ENCODE assay signal across 12 cellular contexts in the genomic region with DNA sequence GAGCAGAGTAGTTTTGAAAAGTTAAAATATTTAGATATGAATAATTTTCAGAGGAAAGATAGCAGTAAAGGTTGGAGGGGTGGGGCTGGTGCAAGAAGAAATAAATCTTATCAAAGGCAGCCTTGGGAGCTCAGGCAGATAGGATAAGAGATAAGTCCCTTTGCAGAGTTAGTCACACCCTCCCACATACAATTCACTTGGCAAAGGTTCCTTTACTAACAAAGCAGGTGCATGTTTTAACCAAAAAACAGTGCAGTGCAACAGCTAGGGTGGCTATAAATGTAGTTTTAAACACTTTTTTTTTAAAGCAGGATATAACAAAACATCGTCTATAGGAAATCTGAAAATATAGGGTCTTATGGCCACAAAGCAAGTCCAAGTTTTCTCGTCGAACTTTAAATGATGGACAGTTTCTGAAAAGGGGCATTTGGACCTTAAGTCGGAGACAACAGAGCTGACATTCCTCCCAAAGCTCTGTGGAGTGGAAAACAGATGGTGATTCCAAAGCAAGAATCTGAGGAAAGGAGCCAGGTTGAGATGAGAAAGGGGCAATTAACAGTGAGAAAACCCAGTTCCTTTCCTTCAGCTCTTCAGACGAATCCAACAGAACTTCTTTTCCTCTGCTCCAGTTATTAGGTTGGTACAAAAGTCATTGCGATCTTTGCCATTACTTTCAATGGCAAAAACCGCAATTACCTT. TPM values are rescaled to one million over a fixed set of nuclear protein-coding genes. Genes with fewer than 3 reads are reported as not detected.
A peak's percentile ranks its signal among the peaks of the same experiment; 100 is the strongest.
DNase-seq lines count a peak whose midpoint lies in the region; ATAC-seq and TF ChIP-seq lines count a peak whose summit lies in the region.
"Had no signal": no experiment of that assay in that cellular context is flagged by ENCODE, and none has a peak within 500 bp of the region (broad histone marks: within the 10 kb centered on the region; RNA-seq: fewer than 3 reads in every experiment).

No MANE protein-coding gene starts in this region.

- no peak overlapping the region for H3K27ac Mint-ChIP-seq in activated T-helper 17 cell treated with anti-CD3 and anti-CD28 coated beads, Interleukin-2, amount 50 U/mL, for 72 hours
- H3K27ac Mint-ChIP-seq in chondrocyte (ENCODE audit: unreplicated experiment): no peak overlapping the region

- peaks cover 21% of the 10 kb centered on the region for H3K4me1 Mint-ChIP-seq in activated T-helper 17 cell treated with anti-CD3 and anti-CD28 coated beads, Interleukin-2, amount 50 U/mL, for 72 hours
- H3K4me1 Mint-ChIP-seq in chondrocyte (ENCODE audit: low read depth): peaks cover 3% of the 10 kb centered on the region

- no peak overlapping the region for H2AK5ac ChIP-seq in mesenchymal stem cell (ENCODE audit: low read length, severe bottlenecking)

- H3K27me3 ChIP-seq in heart left ventricle (no peaks in the 10 kb centered on the region), right atrium auricular region (no peaks in the 10 kb centered on the region), left lung (no peaks in the 10 kb centered on the region), uterus (no peaks in the 10 kb centered on the region), mesenchymal stem cell (ENCODE audit: control insufficient read depth in 1 of 2, insufficient read depth in 1 of 2, low read length in 2 of 2) (no peaks in the 10 kb centered on the region)
- H3K27me3 ChIP-seq: BE2C had no signal

- H3K14ac ChIP-seq in mesenchymal stem cell (ENCODE audit: low read length in 2 of 2): no peak overlapping the region

- no peak overlapping the region for H2AFZ ChIP-seq in mesenchymal stem cell (ENCODE audit: low read depth, low read length)

- H3K18ac ChIP-seq in mesenchymal stem cell (ENCODE audit: low read depth in 1 of 2, low read length in 2 of 2): no peak overlapping the region

- peaks cover 0 to 3% (median 0%) of the 10 kb centered on the region in 9 donors for H3K36me3 ChIP-seq in heart left ventricle
- H3K36me3 ChIP-seq in right atrium auricular region: no peaks in the 10 kb centered on the region
- no peaks in the 10 kb centered on the region for H3K36me3 ChIP-seq in left lung
- no peaks in the 10 kb centered on the region for H3K36me3 ChIP-seq in uterus
- peaks cover 3 to 6% of the 10 kb centered on the region in 2 experiments for H3K36me3 ChIP-seq in mesenchymal stem cell (ENCODE audit: control insufficient read depth in 1 of 2, insufficient read depth in 2 of 2, low read depth in 1 of 2, low read length in 2 of 2)
- H3K36me3 ChIP-seq: BE2C had no signal

- H3K79me1 ChIP-seq in mesenchymal stem cell (replicated peaks; ENCODE audit: low read length, poor library complexity, severe bottlenecking): peaks cover 29% of the 10 kb centered on the region

- 63 to 69% (median 68%) methylated on average over 7 of the region's 7 CpGs for WGBS in heart left ventricle, 4 donors
- WGBS in mesenchymal stem cell: 90% methylated on average over 6 of the region's 7 CpGs

- intact Hi-C loops in heart left ventricle (cut with DNase I) (loop anchor here in 2 of 10 donors (2.0 to 10.0 kb wide), 2 partner anchors 40 to 74 kb away; no protein-coding TSS in a partner anchor), left lung (cut with DNase I) (no loop called here), uterus (cut with DNase I; ENCODE audit: low total_unique reads) (no loop called here)

- H4K8ac ChIP-seq in mesenchymal stem cell (ENCODE audit: low read length): no peak overlapping the region

- H3K9me3 ChIP-seq in heart left ventricle (no peaks in the 10 kb centered on the region), right atrium auricular region (no peaks in the 10 kb centered on the region), left lung (no peaks in the 10 kb centered on the region), uterus (no peaks in the 10 kb centered on the region), mesenchymal stem cell (ENCODE audit: control insufficient read depth, low read length) (no peaks in the 10 kb centered on the region)

- ATAC-seq in heart left ventricle: peak in 3 of 4 donors; percentile 35 to 60 (median 39)
- ATAC-seq in activated T-helper 17 cell treated with anti-CD3 and anti-CD28 coated beads, Interleukin-2, amount 50 U/mL, for 72 hours (replicated peaks): peak; percentile 15
- ATAC-seq in left lung: peak; percentile 3
- ATAC-seq in GM21723 (IDR thresholded peaks at IDR 0.05; ENCODE audit: unreplicated experiment): no peak

- H4K91ac ChIP-seq in mesenchymal stem cell (ENCODE audit: low read length): no peak overlapping the region

- H3K27me3 Mint-ChIP-seq in activated T-helper 17 cell treated with anti-CD3 and anti-CD28 coated beads, Interleukin-2, amount 50 U/mL, for 72 hours: no peaks in the 10 kb centered on the region
- no peaks in the 10 kb centered on the region for H3K27me3 Mint-ChIP-seq in chondrocyte (ENCODE audit: low read depth)

- DNase-seq in heart left ventricle: no peak
- DNase-seq in right atrium auricular region (ENCODE audit: low spot score): no peak
- no peak for DNase-seq in left lung
- DNase-seq in uterus: peak in 1 of 2 donors; percentile 49
- DNase-seq in chondrocyte (ENCODE audit: low spot score): no peak
- DNase-seq in mesenchymal stem cell: no peak
- DNase-seq: BE2C, GDM1, kidney glomerular epithelial cell, NCI-H2107 had no signal

- no peaks in the 10 kb centered on the region for H3K9me3 Mint-ChIP-seq in activated T-helper 17 cell treated with anti-CD3 and anti-CD28 coated beads, Interleukin-2, amount 50 U/mL, for 72 hours
- no peaks in the 10 kb centered on the region for H3K9me3 Mint-ChIP-seq in chondrocyte (ENCODE audit: low read depth)

- no peak overlapping the region for H3K4me3 Mint-ChIP-seq in activated T-helper 17 cell treated with anti-CD3 and anti-CD28 coated beads, Interleukin-2, amount 50 U/mL, for 72 hours
- no peak overlapping the region for H3K4me3 Mint-ChIP-seq in chondrocyte (ENCODE audit: unreplicated experiment)

- H3K9ac ChIP-seq in mesenchymal stem cell (ENCODE audit: low read length): no peak overlapping the region

- no peak overlapping the region for H2BK12ac ChIP-seq in mesenchymal stem cell (ENCODE audit: low read length in 2 of 2)

- no peak overlapping the region for H2BK15ac ChIP-seq in mesenchymal stem cell (ENCODE audit: low read depth, poor library complexity, severe bottlenecking)

- no peak overlapping the region for H3K4ac ChIP-seq in mesenchymal stem cell (ENCODE audit: low read depth in 1 of 2, low read length in 2 of 2)

- TF ChIP-seq POLR2A in heart left ventricle (IDR thresholded peaks at IDR 0.05): no peak
- no peak for TF ChIP-seq POLR2A in uterus (IDR thresholded peaks at IDR 0.05)

- H3K27ac ChIP-seq in heart left ventricle: peak overlapping the region in 5 of 12 donors; percentile 3 to 66 (median 24)
- peak overlapping the region in 1 of 2 donors; percentile 72 for H3K27ac ChIP-seq in right atrium auricular region
- peak overlapping the region; percentile 53 to 74 for H3K27ac ChIP-seq in left lung
- H3K27ac ChIP-seq in uterus: peak overlapping the region; percentile 63 to 80
- no peak overlapping the region for H3K27ac ChIP-seq in mesenchymal stem cell (ENCODE audit: low read length, poor library complexity, severe bottlenecking)

- H3K4me3 ChIP-seq in heart left ventricle (no peak overlapping the region), right atrium auricular region (no peak overlapping the region), left lung (no peak overlapping the region), uterus (no peak overlapping the region), mesenchymal stem cell (ENCODE audit: insufficient read depth in 1 of 2, low read depth in 1 of 2, low read length in 2 of 2) (no peak overlapping the region)

- H2BK5ac ChIP-seq in mesenchymal stem cell (ENCODE audit: low read depth, low read length, poor library complexity, severe bottlenecking): no peak overlapping the region

- TF ChIP-seq CTCF in heart left ventricle (IDR thresholded peaks at IDR 0.05): no peak
- TF ChIP-seq CTCF in right atrium auricular region (IDR thresholded peaks at IDR 0.05): no peak
- TF ChIP-seq CTCF in left lung (IDR thresholded peaks at IDR 0.05): no peak
- no peak for TF ChIP-seq CTCF in uterus (IDR thresholded peaks at IDR 0.05)
- no peak for TF ChIP-seq CTCF in chondrocyte (IDR thresholded peaks at IDR 0.05)

- no peak overlapping the region for H2BK120ac ChIP-seq in mesenchymal stem cell (ENCODE audit: low read depth, low read length)

- no peaks in the 10 kb centered on the region for H3K36me3 Mint-ChIP-seq in activated T-helper 17 cell treated with anti-CD3 and anti-CD28 coated beads, Interleukin-2, amount 50 U/mL, for 72 hours (ENCODE audit: low read depth)
- H3K36me3 Mint-ChIP-seq in chondrocyte (ENCODE audit: low read depth): no peaks in the 10 kb centered on the region

- H3K4me1 ChIP-seq in heart left ventricle (peaks cover 5 to 59% (median 31%) of the 10 kb centered on the region in 12 donors), right atrium auricular region (peaks cover 0 to 63% of the 10 kb centered on the region in 2 donors), left lung (peaks cover 11 to 38% of the 10 kb centered on the region in 2 donors), uterus (peaks cover 4 to 8% of the 10 kb centered on the region in 2 donors), mesenchymal stem cell (ENCODE audit: control insufficient read depth, insufficient read depth, low read depth, low read length) (peaks cover 3% of the 10 kb centered on the region)
- H3K4me1 ChIP-seq: BE2C had no signal

- H3K23ac ChIP-seq in mesenchymal stem cell (ENCODE audit: low read length in 2 of 2): no peak overlapping the region

- H3K4me2 ChIP-seq in mesenchymal stem cell (ENCODE audit: low read length, poor library complexity, severe bottlenecking): no peak overlapping the region

RNA-seq across cellular contexts. Expression of gene EPHA4, which starts 53.0 kb away (rescaled TPM):
- total RNA-seq in heart left ventricle (10 to 100 TPM; 12.4 to 35.2 (median 19.8) TPM), right atrium auricular region (100 to 1,000 TPM in 1 of 2 donors, 10 to 100 TPM in 1; 74.2 to 107 TPM), left lung (10 to 100 TPM; 17.7 to 41.0 TPM), uterus (10 to 100 TPM; 45.6 to 84.7 (median 66.8) TPM), chondrocyte (3.9 to 6.8 TPM (median 5.5 TPM) in 3 replicates)
- polyA plus RNA-seq in heart left ventricle: 1 to 10 TPM; 4.2 to 6.9 TPM
- 10 to 100 TPM in 1 of 2 donors, 1 to 10 TPM in 1; 8.0 to 13.8 TPM for total RNA-seq in activated T-helper 17 cell treated with anti-CD3 and anti-CD28 coated beads, Interleukin-2, amount 50 U/mL, for 72 hours
- polyA plus RNA-seq in mesenchymal stem cell (2013, experiment 1 of 2): 4.7 TPM
- 3.4 TPM for polyA plus RNA-seq in mesenchymal stem cell (2013, experiment 2 of 2)
